16 cellular contexts compared by ENCODE assay signal in the genomic region with DNA sequence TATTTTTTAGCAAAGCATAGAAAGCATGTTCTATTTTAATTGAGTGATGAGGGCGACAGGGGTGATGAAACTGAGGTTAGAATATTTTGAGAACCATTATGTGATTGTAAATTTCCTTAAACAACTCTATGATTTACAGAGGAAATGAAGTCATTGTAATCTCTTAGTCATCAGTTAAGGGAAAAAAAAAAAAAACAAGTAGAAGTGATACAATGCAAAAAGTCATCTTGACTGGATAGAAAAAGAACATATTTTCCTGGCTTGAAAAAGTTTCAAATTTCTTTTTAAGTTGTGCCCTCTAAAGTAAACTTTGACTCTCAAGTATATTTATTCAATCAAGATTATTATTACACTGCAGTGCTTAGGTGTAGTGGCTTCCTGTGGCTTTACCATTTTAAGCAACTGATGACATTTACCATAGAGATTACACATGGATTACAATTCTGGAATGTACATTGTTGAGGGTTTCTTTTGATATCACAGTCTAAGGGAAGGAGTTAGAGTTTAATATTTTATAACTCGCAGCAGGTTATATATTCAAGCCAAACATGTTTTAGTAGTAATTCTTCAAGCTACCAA. TPM values are rescaled to one million over a fixed set of nuclear protein-coding genes. Genes with fewer than 3 reads are reported as not detected.
DNase-seq lines count a peak whose midpoint lies in the region; ATAC-seq, FAIRE-seq and TF ChIP-seq lines count a peak whose summit lies in the region.
"Had no signal": no experiment of that assay in that cellular context is flagged by ENCODE, and none has a peak within 500 bp of the region (broad histone marks: within the 10 kb centered on the region; RNA-seq: fewer than 3 reads in every experiment).

No MANE protein-coding gene starts in this region.

- H3K27me3 ChIP-seq in ACC112 (ENCODE audit: insufficient read depth, low read length) (no peaks in the 10 kb centered on the region), adipocyte (replicated peaks; ENCODE audit: control insufficient read depth, insufficient read depth, low read length) (peaks cover 17% of the 10 kb centered on the region), pancreas (no peaks in the 10 kb centered on the region)
- H3K27me3 ChIP-seq: body of pancreas had no signal

- ATAC-seq in GM18873 (IDR thresholded peaks at IDR 0.05; ENCODE audit: low FRiP score, unreplicated experiment), result no peak
- no peak for ATAC-seq in GM18867 (IDR thresholded peaks at IDR 0.05; ENCODE audit: unreplicated experiment)
- ATAC-seq in pancreas, result no peak
- ATAC-seq: body of pancreas; GM23338; stimulated activated memory B cell treated with anti-CD40 and anti-IgM and Interleukin-4, amounts not matched to agents 10 μg/mL and 1 μg/mL and 100 μg/mL, for 72 hours had no signal

- H3K4me3 ChIP-seq in ACC112 (ENCODE audit: low read depth, low read length) (peak overlapping the region; percentile 22; the same call in 1 of the 2 replicates), adipocyte (ENCODE audit: low read length) (no peak overlapping the region), foreskin fibroblast (ENCODE audit: low read depth in 1 of 2, low read length in 2 of 2) (no peak overlapping the region), pancreas (no peak overlapping the region)
- H3K4me3 ChIP-seq: body of pancreas, GM23338 had no signal

- H3K4me1 ChIP-seq in ACC112 (ENCODE audit: control insufficient read depth, insufficient read depth, low read length, unreplicated experiment) (peaks cover 50% of the 10 kb centered on the region), adipocyte (ENCODE audit: control insufficient read depth, insufficient read depth, low read length) (peaks cover 23% of the 10 kb centered on the region), pancreas (no peaks in the 10 kb centered on the region)
- H3K4me1 ChIP-seq: body of pancreas had no signal

- peak overlapping the region; percentile 74 for H3K27ac ChIP-seq in ACC112 (ENCODE audit: low read depth, low read length)
- H3K27ac ChIP-seq in pancreas, result no peak overlapping the region
- H3K27ac ChIP-seq: body of pancreas, VCaP had no signal

- H3K36me3 ChIP-seq in ACC112 (ENCODE audit: insufficient read depth, low read length) (no peaks in the 10 kb centered on the region), adipocyte (ENCODE audit: control insufficient read depth, insufficient read depth, low read length, severe bottlenecking) (no peaks in the 10 kb centered on the region), pancreas (no peaks in the 10 kb centered on the region)

- intact Hi-C loops in pancreas (cut with DNase I), result no loop called here

- TF ChIP-seq CTCF in foreskin fibroblast (IDR thresholded peaks at IDR 0.05; ENCODE audit: low read depth, low read length) (no peak), pancreas (IDR thresholded peaks at IDR 0.05) (no peak)

- WGBS in pancreas, 2 donors, result 52 to 61% methylated on average over 2 of the region's 2 CpGs

- DNase-seq in HTR-8/SVneo (ENCODE audit: insufficient read length, low spot score), result peak; percentile 15
- peak; percentile 51 for DNase-seq in adipocyte (ENCODE audit: low read depth)
- peak; percentile 8 to 56 for DNase-seq in foreskin fibroblast
- DNase-seq in pancreas, result no peak
- no peak for DNase-seq in NCI-H146 (lab: John Stamatoyannopoulos, UW)
- DNase-seq: body of pancreas, NCI-H1105, NCI-H510A treated with DMSO at 0.1 percent for 48 hours, SHP77 had no signal

- no peaks in the 10 kb centered on the region for H3K79me2 ChIP-seq in ACC112 (ENCODE audit: control insufficient read depth, insufficient read depth, low read length, unreplicated experiment)

- H3K9me3 ChIP-seq in adipocyte (ENCODE audit: control insufficient read depth, low read length) (peaks cover 2% of the 10 kb centered on the region), pancreas (no peaks in the 10 kb centered on the region)
- H3K9me3 ChIP-seq: body of pancreas had no signal

- H2AFZ ChIP-seq in ACC112 (ENCODE audit: low read length, unreplicated experiment), result peak overlapping the region; percentile 60

- no peak overlapping the region for H3K9ac ChIP-seq in adipocyte (ENCODE audit: low read length)

- FAIRE-seq in HTR-8/SVneo (lab: Jason Lieb, UNC), result no peak
- FAIRE-seq in pancreas (lab: Jason Lieb, UNC), result no peak
- FAIRE-seq: GM19239 had no signal

RNA-seq across cellular contexts. Expression of a gene that starts 40.6 kb away (rescaled TPM):
- not detected for total RNA-seq in pancreas
- polyA plus RNA-seq in pancreas, result under 1 TPM in 1 of 2 donors, not detected in 1; 0.16 TPM
- total RNA-seq: body of pancreas had no signal

Comparison
In these comparisons a context has a peak if more than half of its experiments do, and no peak if none do; other contexts are left out.
1. DNase-seq: peak in HTR-8/SVneo (single experiment), adipocyte (single experiment) and foreskin fibroblast (2 of 2); none in pancreas (0 of 6) and NCI-H146 (single experiment).